ENCODE assay signal across 9 cellular contexts in genomic region chr4:141375855-141376254, GRCh38.
DNase-seq lines count a peak whose midpoint lies in the region; ATAC-seq, FAIRE-seq and TF ChIP-seq lines count a peak whose summit lies in the region.
"Had no signal": no experiment of that assay in that cellular context is flagged by ENCODE, and none has a peak within 500 bp of the region (broad histone marks: within the 10 kb centered on the region; RNA-seq: fewer than 3 reads in every experiment).

No MANE protein-coding gene starts in this region.

- H3K9ac ChIP-seq in astrocyte (ENCODE audit: low read length), result no peak overlapping the region

- H3K36me3 ChIP-seq in astrocyte (ENCODE audit: insufficient read depth, low read length), result no peaks in the 10 kb centered on the region
- no peaks in the 10 kb centered on the region for H3K36me3 ChIP-seq in CD8-positive, alpha-beta T cell (ENCODE audit: insufficient read depth, low read length)

- peaks cover 5% of the 10 kb centered on the region for H3K4me1 ChIP-seq in astrocyte (ENCODE audit: insufficient read depth, low read length)
- H3K4me1 ChIP-seq in CD8-positive, alpha-beta T cell (ENCODE audit: insufficient read depth, low read length), result no peaks in the 10 kb centered on the region

- no peaks in the 10 kb centered on the region for H3K79me2 ChIP-seq in astrocyte (ENCODE audit: insufficient read depth, low read length)

- H3K4me1 Mint-ChIP-seq in astrocyte (ENCODE audit: low read depth, unreplicated experiment), result peaks cover 8% of the 10 kb centered on the region
- H3K4me1 Mint-ChIP-seq in CD8-positive, alpha-beta T cell (ENCODE audit: low read depth), result no peaks in the 10 kb centered on the region

- CTCF ChIA-PET in CD8-positive, alpha-beta T cell (lab: Charles Lee), result no interaction called here

- H3K27ac Mint-ChIP-seq in astrocyte (ENCODE audit: unreplicated experiment), result no peak overlapping the region
- H3K27ac Mint-ChIP-seq in CD8-positive, alpha-beta T cell, result no peak overlapping the region
- H3K27ac Mint-ChIP-seq: dendritic cell treated with granulocyte-macrophage colony-stimulating factor and Interleukin-4, amounts not matched to agents 40 ng/mL and 50 ng/mL, for 4 days had no signal

- H3K27me3 ChIP-seq in astrocyte (ENCODE audit: insufficient read depth, low read length), result no peaks in the 10 kb centered on the region
- H3K27me3 ChIP-seq in CD8-positive, alpha-beta T cell (ENCODE audit: insufficient read depth, low read length), result no peaks in the 10 kb centered on the region

- no peak overlapping the region for H2AFZ ChIP-seq in astrocyte (ENCODE audit: low read depth, low read length)

- intact Hi-C loops in CD8-positive, alpha-beta T cell (cut with DNase I, micrococcal nuclease), result no loop called here

- no peak overlapping the region for H3K4me3 ChIP-seq in astrocyte (ENCODE audit: insufficient read depth, low read depth, low read length)
- no peak overlapping the region for H3K4me3 ChIP-seq in CD8-positive, alpha-beta T cell (ENCODE audit: low read depth, low read length)

- H3K27ac ChIP-seq in astrocyte (ENCODE audit: low read depth, low read length), result no peak overlapping the region
- no peak overlapping the region for H3K27ac ChIP-seq in CD8-positive, alpha-beta T cell (ENCODE audit: low read depth, low read length)

- H3K4me3 Mint-ChIP-seq in astrocyte (ENCODE audit: unreplicated experiment), result no peak overlapping the region
- no peak overlapping the region for H3K4me3 Mint-ChIP-seq in CD8-positive, alpha-beta T cell
- H3K4me3 Mint-ChIP-seq: dendritic cell treated with granulocyte-macrophage colony-stimulating factor and Interleukin-4, amounts not matched to agents 40 ng/mL and 50 ng/mL, for 4 days had no signal

- H3K4me2 ChIP-seq in astrocyte (ENCODE audit: low read length), result peak overlapping the region; percentile 21

- ATAC-seq in GM21528 (IDR thresholded peaks at IDR 0.05; ENCODE audit: low FRiP score, unreplicated experiment) (no peak), HG02840 (IDR thresholded peaks at IDR 0.05; ENCODE audit: low FRiP score, unreplicated experiment) (no peak)
- no peak for ATAC-seq in CD8-positive, alpha-beta T cell

- POLR2A ChIA-PET in CD8-positive, alpha-beta T cell (lab: Charles Lee), result no interaction called here

- peaks cover 7% of the 10 kb centered on the region for H3K9me3 Mint-ChIP-seq in astrocyte (ENCODE audit: unreplicated experiment)
- peaks cover 2% of the 10 kb centered on the region for H3K9me3 Mint-ChIP-seq in CD8-positive, alpha-beta T cell

- peak; percentile 68 for TF ChIP-seq CTCF in astrocyte (IDR thresholded peaks at IDR 0.05; ENCODE audit: insufficient read depth, low read depth, low read length)
- no peak for TF ChIP-seq CTCF in CD8-positive, alpha-beta T cell (IDR thresholded peaks at IDR 0.05)

- H4K20me1 ChIP-seq in astrocyte (ENCODE audit: insufficient read depth, low read length), result no peaks in the 10 kb centered on the region

- no peaks in the 10 kb centered on the region for H3K36me3 Mint-ChIP-seq in astrocyte (ENCODE audit: low read depth, unreplicated experiment)
- H3K36me3 Mint-ChIP-seq in CD8-positive, alpha-beta T cell, result no peaks in the 10 kb centered on the region

- peak; percentile 59 for FAIRE-seq in astrocyte (lab: Jason Lieb, UNC)

- DNase-seq in COLO829 (ENCODE audit: low spot score) (peak; percentile 97), LHCN-M2 (ENCODE audit: low read depth) (peak; percentile 89), astrocyte (ENCODE audit: low read depth) (peak; percentile 90), kidney glomerular epithelial cell (lab: John Stamatoyannopoulos, UW) (peak; percentile 94), germinal center (ENCODE audit: low spot score) (no peak)
- DNase-seq in CD8-positive, alpha-beta T cell, result no peak

- H3K9me3 ChIP-seq in astrocyte (ENCODE audit: insufficient read depth, low read depth, low read length), result no peaks in the 10 kb centered on the region
- H3K9me3 ChIP-seq in CD8-positive, alpha-beta T cell (ENCODE audit: low read length), result no peaks in the 10 kb centered on the region

- no peaks in the 10 kb centered on the region for H3K27me3 Mint-ChIP-seq in astrocyte (ENCODE audit: low read depth, unreplicated experiment)
- H3K27me3 Mint-ChIP-seq in CD8-positive, alpha-beta T cell (ENCODE audit: low read depth), result peaks cover 10% of the 10 kb centered on the region

Comparison
In these comparisons a context has a peak if more than half of its experiments do, and no peak if none do; other contexts are left out.
1. DNase-seq: peak in COLO829 (single experiment), LHCN-M2 (single experiment), astrocyte (single experiment) and kidney glomerular epithelial cell (single experiment); none in germinal center (single experiment) and CD8-positive, alpha-beta T cell (0 of 7).